1 cellular context compared by ENCODE assay signal in the genomic region with DNA sequence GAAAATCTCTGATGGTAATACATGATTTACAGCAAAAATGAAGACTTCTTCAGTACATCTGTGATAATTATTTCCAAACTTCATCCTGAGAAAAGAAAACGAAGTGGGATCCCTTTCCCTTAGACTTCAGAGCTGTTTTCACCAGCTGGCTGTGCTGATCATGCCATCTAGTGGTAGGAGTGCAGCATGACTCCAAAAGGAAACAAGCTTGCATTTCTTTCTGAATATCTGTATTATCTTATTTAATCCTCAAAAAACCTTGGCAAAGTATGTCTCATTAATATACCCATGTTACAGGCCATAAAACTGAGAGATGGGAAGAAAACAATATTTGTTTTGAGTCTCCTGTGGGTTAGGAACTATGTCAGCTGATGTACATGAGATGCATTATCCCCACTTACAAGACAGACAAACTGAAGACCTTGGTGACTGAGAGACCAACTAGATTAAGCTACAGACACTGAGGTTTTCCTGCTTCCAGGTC.
TF ChIP-seq lines count a peak whose summit lies in the region.

No MANE protein-coding gene starts in this region.

TF ChIP-seq in GM23338, 12 proteins besides CTCF, POLR2A, EP300 and RAD21 (continued from another document):
- TF ChIP-seq, protein P1, sequence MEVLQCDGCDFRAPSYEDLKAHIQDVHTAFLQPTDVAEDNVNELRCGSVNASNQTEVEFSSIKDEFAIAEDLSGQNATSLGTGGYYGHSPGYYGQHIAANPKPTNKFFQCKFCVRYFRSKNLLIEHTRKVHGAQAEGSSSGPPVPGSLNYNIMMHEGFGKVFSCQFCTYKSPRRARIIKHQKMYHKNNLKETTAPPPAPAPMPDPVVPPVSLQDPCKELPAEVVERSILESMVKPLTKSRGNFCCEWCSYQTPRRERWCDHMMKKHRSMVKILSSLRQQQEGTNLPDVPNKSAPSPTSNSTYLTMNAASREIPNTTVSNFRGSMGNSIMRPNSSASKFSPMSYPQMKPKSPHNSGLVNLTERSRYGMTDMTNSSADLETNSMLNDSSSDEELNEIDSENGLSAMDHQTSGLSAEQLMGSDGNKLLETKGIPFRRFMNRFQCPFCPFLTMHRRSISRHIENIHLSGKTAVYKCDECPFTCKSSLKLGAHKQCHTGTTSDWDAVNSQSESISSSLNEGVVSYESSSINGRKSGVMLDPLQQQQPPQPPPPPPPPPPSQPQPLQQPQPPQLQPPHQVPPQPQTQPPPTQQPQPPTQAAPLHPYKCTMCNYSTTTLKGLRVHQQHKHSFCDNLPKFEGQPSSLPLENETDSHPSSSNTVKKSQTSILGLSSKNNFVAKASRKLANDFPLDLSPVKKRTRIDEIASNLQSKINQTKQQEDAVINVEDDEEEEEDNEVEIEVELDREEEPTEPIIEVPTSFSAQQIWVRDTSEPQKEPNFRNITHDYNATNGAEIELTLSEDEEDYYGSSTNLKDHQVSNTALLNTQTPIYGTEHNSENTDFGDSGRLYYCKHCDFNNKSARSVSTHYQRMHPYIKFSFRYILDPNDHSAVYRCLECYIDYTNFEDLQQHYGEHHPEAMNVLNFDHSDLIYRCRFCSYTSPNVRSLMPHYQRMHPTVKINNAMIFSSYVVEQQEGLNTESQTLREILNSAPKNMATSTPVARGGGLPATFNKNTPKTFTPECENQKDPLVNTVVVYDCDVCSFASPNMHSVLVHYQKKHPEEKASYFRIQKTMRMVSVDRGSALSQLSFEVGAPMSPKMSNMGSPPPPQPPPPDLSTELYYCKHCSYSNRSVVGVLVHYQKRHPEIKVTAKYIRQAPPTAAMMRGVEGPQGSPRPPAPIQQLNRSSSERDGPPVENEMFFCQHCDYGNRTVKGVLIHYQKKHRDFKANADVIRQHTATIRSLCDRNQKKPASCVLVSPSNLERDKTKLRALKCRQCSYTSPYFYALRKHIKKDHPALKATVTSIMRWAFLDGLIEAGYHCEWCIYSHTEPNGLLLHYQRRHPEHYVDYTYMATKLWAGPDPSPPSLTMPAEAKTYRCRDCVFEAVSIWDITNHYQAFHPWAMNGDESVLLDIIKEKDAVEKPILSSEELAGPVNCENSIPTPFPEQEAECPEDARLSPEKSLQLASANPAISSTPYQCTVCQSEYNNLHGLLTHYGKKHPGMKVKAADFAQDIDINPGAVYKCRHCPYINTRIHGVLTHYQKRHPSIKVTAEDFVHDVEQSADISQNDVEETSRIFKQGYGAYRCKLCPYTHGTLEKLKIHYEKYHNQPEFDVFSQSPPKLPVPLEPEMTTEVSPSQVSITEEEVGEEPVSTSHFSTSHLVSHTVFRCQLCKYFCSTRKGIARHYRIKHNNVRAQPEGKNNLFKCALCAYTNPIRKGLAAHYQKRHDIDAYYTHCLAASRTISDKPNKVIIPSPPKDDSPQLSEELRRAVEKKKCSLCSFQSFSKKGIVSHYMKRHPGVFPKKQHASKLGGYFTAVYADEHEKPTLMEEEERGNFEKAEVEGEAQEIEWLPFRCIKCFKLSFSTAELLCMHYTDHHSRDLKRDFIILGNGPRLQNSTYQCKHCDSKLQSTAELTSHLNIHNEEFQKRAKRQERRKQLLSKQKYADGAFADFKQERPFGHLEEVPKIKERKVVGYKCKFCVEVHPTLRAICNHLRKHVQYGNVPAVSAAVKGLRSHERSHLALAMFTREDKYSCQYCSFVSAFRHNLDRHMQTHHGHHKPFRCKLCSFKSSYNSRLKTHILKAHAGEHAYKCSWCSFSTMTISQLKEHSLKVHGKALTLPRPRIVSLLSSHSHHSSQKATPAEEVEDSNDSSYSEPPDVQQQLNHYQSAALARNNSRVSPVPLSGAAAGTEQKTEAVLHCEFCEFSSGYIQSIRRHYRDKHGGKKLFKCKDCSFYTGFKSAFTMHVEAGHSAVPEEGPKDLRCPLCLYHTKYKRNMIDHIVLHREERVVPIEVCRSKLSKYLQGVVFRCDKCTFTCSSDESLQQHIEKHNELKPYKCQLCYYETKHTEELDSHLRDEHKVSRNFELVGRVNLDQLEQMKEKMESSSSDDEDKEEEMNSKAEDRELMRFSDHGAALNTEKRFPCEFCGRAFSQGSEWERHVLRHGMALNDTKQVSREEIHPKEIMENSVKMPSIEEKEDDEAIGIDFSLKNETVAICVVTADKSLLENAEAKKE (CRISPR knock-in tag; IDR thresholded peaks at IDR 0.05): no peak
- TF ChIP-seq, protein P2, sequence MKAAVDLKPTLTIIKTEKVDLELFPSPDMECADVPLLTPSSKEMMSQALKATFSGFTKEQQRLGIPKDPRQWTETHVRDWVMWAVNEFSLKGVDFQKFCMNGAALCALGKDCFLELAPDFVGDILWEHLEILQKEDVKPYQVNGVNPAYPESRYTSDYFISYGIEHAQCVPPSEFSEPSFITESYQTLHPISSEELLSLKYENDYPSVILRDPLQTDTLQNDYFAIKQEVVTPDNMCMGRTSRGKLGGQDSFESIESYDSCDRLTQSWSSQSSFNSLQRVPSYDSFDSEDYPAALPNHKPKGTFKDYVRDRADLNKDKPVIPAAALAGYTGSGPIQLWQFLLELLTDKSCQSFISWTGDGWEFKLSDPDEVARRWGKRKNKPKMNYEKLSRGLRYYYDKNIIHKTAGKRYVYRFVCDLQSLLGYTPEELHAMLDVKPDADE (IDR thresholded peaks at IDR 0.05): no peak
- TF ChIP-seq, protein P3, sequence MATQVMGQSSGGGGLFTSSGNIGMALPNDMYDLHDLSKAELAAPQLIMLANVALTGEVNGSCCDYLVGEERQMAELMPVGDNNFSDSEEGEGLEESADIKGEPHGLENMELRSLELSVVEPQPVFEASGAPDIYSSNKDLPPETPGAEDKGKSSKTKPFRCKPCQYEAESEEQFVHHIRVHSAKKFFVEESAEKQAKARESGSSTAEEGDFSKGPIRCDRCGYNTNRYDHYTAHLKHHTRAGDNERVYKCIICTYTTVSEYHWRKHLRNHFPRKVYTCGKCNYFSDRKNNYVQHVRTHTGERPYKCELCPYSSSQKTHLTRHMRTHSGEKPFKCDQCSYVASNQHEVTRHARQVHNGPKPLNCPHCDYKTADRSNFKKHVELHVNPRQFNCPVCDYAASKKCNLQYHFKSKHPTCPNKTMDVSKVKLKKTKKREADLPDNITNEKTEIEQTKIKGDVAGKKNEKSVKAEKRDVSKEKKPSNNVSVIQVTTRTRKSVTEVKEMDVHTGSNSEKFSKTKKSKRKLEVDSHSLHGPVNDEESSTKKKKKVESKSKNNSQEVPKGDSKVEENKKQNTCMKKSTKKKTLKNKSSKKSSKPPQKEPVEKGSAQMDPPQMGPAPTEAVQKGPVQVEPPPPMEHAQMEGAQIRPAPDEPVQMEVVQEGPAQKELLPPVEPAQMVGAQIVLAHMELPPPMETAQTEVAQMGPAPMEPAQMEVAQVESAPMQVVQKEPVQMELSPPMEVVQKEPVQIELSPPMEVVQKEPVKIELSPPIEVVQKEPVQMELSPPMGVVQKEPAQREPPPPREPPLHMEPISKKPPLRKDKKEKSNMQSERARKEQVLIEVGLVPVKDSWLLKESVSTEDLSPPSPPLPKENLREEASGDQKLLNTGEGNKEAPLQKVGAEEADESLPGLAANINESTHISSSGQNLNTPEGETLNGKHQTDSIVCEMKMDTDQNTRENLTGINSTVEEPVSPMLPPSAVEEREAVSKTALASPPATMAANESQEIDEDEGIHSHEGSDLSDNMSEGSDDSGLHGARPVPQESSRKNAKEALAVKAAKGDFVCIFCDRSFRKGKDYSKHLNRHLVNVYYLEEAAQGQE (IDR thresholded peaks at IDR 0.05; ENCODE audit: unreplicated experiment): no peak
- TF ChIP-seq EZH2phosphoT487 (IDR thresholded peaks at IDR 0.05; ENCODE audit: unreplicated experiment): no peak
